ENCODE assay signal across 15 cellular contexts in the genomic region with DNA sequence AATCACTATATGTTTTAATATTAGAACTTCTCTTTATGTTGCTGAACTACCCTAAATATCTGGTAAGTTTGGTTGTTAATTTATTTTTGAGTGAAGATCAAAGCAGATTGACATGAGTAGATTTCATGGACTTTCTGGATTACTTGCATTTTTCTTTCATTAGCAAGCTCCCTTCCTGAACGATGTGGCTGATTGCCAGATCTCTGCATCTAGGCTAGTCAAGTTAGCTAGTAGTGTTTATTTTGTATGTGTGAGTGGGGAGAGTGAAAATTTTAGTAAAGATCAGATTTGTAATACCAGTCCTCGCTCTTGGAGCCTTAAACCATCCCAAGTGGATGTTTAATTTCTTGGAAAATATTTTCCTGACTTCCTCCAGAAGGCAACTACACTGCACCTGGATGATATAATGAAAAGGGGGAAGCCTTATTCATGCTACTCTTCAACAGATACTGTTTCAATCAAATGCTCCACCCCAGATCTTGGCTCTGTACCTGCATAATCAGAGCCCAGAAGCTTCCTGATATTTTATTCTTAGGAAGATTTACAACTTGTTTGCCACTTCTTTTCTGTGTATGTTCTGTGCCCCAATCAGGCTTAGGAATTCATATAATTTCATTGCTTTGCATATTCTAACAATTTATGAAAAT.
DNase-seq lines count a peak whose midpoint lies in the region; ATAC-seq and TF ChIP-seq lines count a peak whose summit lies in the region.
"Had no signal": no experiment of that assay in that cellular context is flagged by ENCODE, and none has a peak within 500 bp of the region (broad histone marks: within the 10 kb centered on the region; RNA-seq: fewer than 3 reads in every experiment).

No MANE protein-coding gene starts in this region.

- TF ChIP-seq CTCF in epithelial cell of proximal tubule (conservative IDR thresholded peaks at IDR 0.05; ENCODE audit: low read depth, low read length) = no peak
- no peak for TF ChIP-seq CTCF in transverse colon (IDR thresholded peaks at IDR 0.05)

- no peak for TF ChIP-seq POLR2A in transverse colon (IDR thresholded peaks at IDR 0.05)

- no peak for TF ChIP-seq EP300 in transverse colon (IDR thresholded peaks at IDR 0.05; ENCODE audit: low read depth)

- WGBS in transverse colon (ENCODE audit: low coverage in 1 of 2), 2 donors = 50% methylated on average over 1 to 2 of the region's 2 CpGs

- ATAC-seq in HG03521 (IDR thresholded peaks at IDR 0.05; ENCODE audit: unreplicated experiment) = no peak
- ATAC-seq: activated T-cell treated with anti-CD3 and anti-CD28 coated beads, Interleukin-2, amount 50 U/mL, for 4 hours had no signal

- H3K27me3 ChIP-seq in transverse colon = no peaks in the 10 kb centered on the region
- H3K27me3 ChIP-seq: SJSA1 had no signal

- H3K36me3 ChIP-seq in transverse colon = no peaks in the 10 kb centered on the region
- H3K36me3 ChIP-seq: SJSA1 had no signal

- intact Hi-C loops in transverse colon (cut with DNase I; ENCODE audit: low total_unique reads) = no loop called here

- H3K9me3 ChIP-seq in transverse colon = no peaks in the 10 kb centered on the region
- H3K9me3 ChIP-seq: SJSA1 had no signal

- DNase-seq in NCI-H1105 treated with DMSO at 0.1 percent for 48 hours (lab: John Stamatoyannopoulos, UW) = peak; percentile 13
- no peak for DNase-seq in NCI-H1105 (lab: John Stamatoyannopoulos, UW)
- DNase-seq in NCI-H526 treated with DMSO at 0.1 percent for 48 hours (lab: John Stamatoyannopoulos, UW) = peak; percentile 35
- DNase-seq in epithelial cell of proximal tubule (ENCODE audit: low read depth) = peak; percentile 16
- peak; percentile 77 for DNase-seq in renal cortical epithelial cell (ENCODE audit: low read depth)
- no peak for DNase-seq in NOMO-1 (lab: John Stamatoyannopoulos, UW; ENCODE audit: unreplicated experiment in 2 of 2)
- no peak for DNase-seq in transverse colon
- DNase-seq: activated CD4-positive, CD25-positive, alpha-beta regulatory T cell; activated T-cell treated with anti-CD3 and anti-CD28 coated beads, Interleukin-2, amount 50 U/mL, for 4 hours; aorta; Kasumi-1; NCI-H524 treated with DMSO at 0.1 percent for 48 hours; retina had no signal

- in situ Hi-C loops in transverse colon (cut with MboI; ENCODE audit: low pct_ligation_motif_present in 1 of 4, low pct_unique_long_range_greater_than_20kb in 1 of 4, low sequenced_read_pairs in 3 of 4) = no loop called here

- no peak overlapping the region for H3K27ac ChIP-seq in transverse colon
- H3K27ac ChIP-seq: SJSA1 had no signal

- no peaks in the 10 kb centered on the region for H3K4me1 ChIP-seq in transverse colon
- H3K4me1 ChIP-seq: SJSA1 had no signal

- H3K4me3 ChIP-seq in epithelial cell of proximal tubule (ENCODE audit: low read depth, low read length) (no peak overlapping the region), transverse colon (no peak overlapping the region)
- H3K4me3 ChIP-seq: SJSA1 had no signal

Comparison
In these comparisons a context has a peak if more than half of its experiments do, and no peak if none do; other contexts are left out.
1. DNase-seq: peak in NCI-H1105 treated with DMSO at 0.1 percent for 48 hours (single experiment), NCI-H526 treated with DMSO at 0.1 percent for 48 hours (single experiment), epithelial cell of proximal tubule (single experiment) and renal cortical epithelial cell (single experiment); none in NCI-H1105 (single experiment), NOMO-1 (0 of 2) and transverse colon (single experiment).